ENCODE assay signal across 28 cellular contexts in the genomic region with DNA sequence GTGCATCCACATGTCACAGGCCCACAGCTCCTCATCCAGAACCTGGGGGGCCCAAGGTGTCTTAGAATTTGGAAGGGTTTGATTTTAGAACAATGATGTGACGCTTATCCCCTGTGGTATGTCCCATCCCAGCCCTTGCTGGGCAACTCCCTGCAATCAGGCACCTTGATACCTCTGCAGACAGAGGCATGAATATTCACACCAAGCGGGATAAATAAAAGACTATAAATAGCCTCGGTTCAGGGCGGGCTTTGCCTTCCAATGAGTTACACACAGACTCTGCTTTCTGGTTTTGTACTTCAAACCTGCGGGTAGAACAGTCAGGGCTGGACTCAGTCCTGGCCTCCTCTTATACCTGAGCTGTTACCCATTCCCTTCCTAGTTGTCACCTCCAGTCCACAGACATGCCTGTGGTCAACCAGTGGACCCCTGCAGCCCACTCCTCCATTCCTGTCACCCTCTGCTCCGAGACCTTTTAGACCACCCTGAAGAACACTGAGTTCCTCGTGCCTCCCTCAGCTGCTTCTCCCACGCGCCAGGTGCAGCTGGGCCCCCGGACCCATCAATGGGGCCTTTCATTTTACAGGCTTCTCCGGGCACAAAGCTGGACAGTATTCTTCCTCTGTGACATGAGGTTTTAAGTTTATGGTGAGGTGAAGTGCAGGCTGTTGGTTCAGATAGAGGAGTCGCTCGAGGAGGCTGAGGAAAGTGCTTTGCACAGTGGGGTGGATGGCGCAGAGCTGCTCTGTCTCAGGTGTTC.
DNase-seq lines count a peak whose midpoint lies in the region; ATAC-seq, FAIRE-seq and TF ChIP-seq lines count a peak whose summit lies in the region.
"Had no signal": no experiment of that assay in that cellular context is flagged by ENCODE, and none has a peak within 500 bp of the region (broad histone marks: within the 10 kb centered on the region; RNA-seq: fewer than 3 reads in every experiment).

No MANE protein-coding gene starts in this region.

- H3K9ac ChIP-seq in H9 (ENCODE audit: extremely low read depth, insufficient read length, low read length) (no peak overlapping the region), astrocyte (ENCODE audit: low read length) (no peak overlapping the region), neuronal stem cell (ENCODE audit: low read depth, low read length, poor library complexity) (no peak overlapping the region)

- H3K23ac ChIP-seq in H9 (ENCODE audit: insufficient read length, low read depth, low read length) = no peak overlapping the region
- no peak overlapping the region for H3K23ac ChIP-seq in neuronal stem cell (ENCODE audit: low read depth, low read length, poor library complexity)

- H3K36me3 Mint-ChIP-seq in H9 (ENCODE audit: insufficient read depth in 1 of 3, low read depth in 3 of 3) (no peaks in the 10 kb centered on the region), astrocyte (ENCODE audit: low read depth, unreplicated experiment) (no peaks in the 10 kb centered on the region)
- H3K36me3 Mint-ChIP-seq: activated CD4-positive, alpha-beta memory T cell treated with anti-CD3 and anti-CD28 coated beads for 36 hours; CD4-positive, alpha-beta memory T cell; mesothelial cell of epicardium; naive thymus-derived CD4-positive, alpha-beta T cell; stimulated activated effector memory CD8-positive, alpha-beta T cell treated with anti-CD3 and anti-CD28 coated beads, Interleukin-12 subunit alpha, Interleukin-12 subunit beta, amount 100 ng/mL, for 72 hours had no signal

- H3K23me2 ChIP-seq in H9 (ENCODE audit: insufficient read length, low read depth, low read length, poor library complexity, severe bottlenecking) = no peaks in the 10 kb centered on the region

- no peak overlapping the region for H4K5ac ChIP-seq in H9 (ENCODE audit: insufficient read length, low read depth, low read length)

- no peak overlapping the region for H2BK15ac ChIP-seq in H9 (ENCODE audit: low read depth, low read length)
- H2BK15ac ChIP-seq in neuronal stem cell (ENCODE audit: low read length) = no peak overlapping the region

- no CpG with 5 or more reads among the region's 14 CpGs for WGBS in H9 (ENCODE audit: extremely low coverage, insufficient read length, low lambda C conversion rate)
- WGBS in neuronal stem cell (ENCODE audit: extremely low coverage in 2 of 2, insufficient read length in 2 of 2, insufficient replicate concordance in 1 of 2), 2 donors = no CpG with 5 or more reads among the region's 14 CpGs
- 84 to 91% methylated on average over 13 to 14 of the region's 14 CpGs for WGBS in thyroid gland, 2 donors

- H3K9me3 ChIP-seq in H9 (ENCODE audit: control insufficient read depth, low read depth, low read length) (no peaks in the 10 kb centered on the region), astrocyte (ENCODE audit: insufficient read depth, low read depth, low read length) (no peaks in the 10 kb centered on the region), neuronal stem cell (replicated peaks in 1 of 2; ENCODE audit: control insufficient read depth in 2 of 2, insufficient read depth in 1 of 2, low read depth in 1 of 2, low read length in 2 of 2) (no peaks in the 10 kb centered on the region), thyroid gland (no peaks in the 10 kb centered on the region)
- H3K9me3 ChIP-seq: Peyer's patch had no signal

- H3K36me3 ChIP-seq in astrocyte (ENCODE audit: insufficient read depth, low read length) = no peaks in the 10 kb centered on the region
- no peaks in the 10 kb centered on the region for H3K36me3 ChIP-seq in neuronal stem cell (replicated peaks in 1 of 2; ENCODE audit: control insufficient read depth in 2 of 2, insufficient read depth in 2 of 2, low read length in 2 of 2)
- no peaks in the 10 kb centered on the region for H3K36me3 ChIP-seq in thyroid gland
- H3K36me3 ChIP-seq: Peyer's patch had no signal

- no peak for TF ChIP-seq POLR2A in thyroid gland (IDR thresholded peaks at IDR 0.05)

- ATAC-seq in sciatic nerve = no peak
- ATAC-seq: naive thymus-derived CD4-positive, alpha-beta T cell; stimulated activated effector memory CD8-positive, alpha-beta T cell treated with anti-CD3 and anti-CD28 coated beads, Interleukin-12 subunit alpha, Interleukin-12 subunit beta, amount 100 ng/mL, for 72 hours had no signal

- H3K4ac ChIP-seq in H9 (ENCODE audit: low read depth, low read length) (no peak overlapping the region; the same call in 1 of the 2 replicates), neuronal stem cell (ENCODE audit: low read length) (no peak overlapping the region)

- H2BK120ac ChIP-seq in H9 (ENCODE audit: low read depth, low read length, poor library complexity, severe bottlenecking) (no peak overlapping the region), neuronal stem cell (ENCODE audit: low read depth, low read length) (peak overlapping the region; percentile 30)

- no peak overlapping the region for H3K4me3 ChIP-seq in astrocyte (ENCODE audit: insufficient read depth, low read depth, low read length)
- H3K4me3 ChIP-seq in neuronal stem cell (ENCODE audit: low read length in 2 of 2) = no peak overlapping the region
- no peak overlapping the region for H3K4me3 ChIP-seq in thyroid gland (replicated peaks in 1 of 3)
- H3K4me3 ChIP-seq: Peyer's patch had no signal

- H4K8ac ChIP-seq in H9 (replicated peaks; ENCODE audit: insufficient read length, low read depth, low read length) (no peak overlapping the region), neuronal stem cell (ENCODE audit: low read depth, low read length) (no peak overlapping the region)

- H3K4me2 ChIP-seq in H9 (ENCODE audit: insufficient read depth, insufficient read length, low read length) = peak overlapping the region; percentile 1
- H3K4me2 ChIP-seq in astrocyte (ENCODE audit: low read length) = no peak overlapping the region
- H3K4me2 ChIP-seq in neuronal stem cell (ENCODE audit: insufficient read depth, low read length, poor library complexity, severe bottlenecking) = no peak overlapping the region

- no peak overlapping the region for H3K56ac ChIP-seq in H9 (ENCODE audit: insufficient read length, low read depth, low read length)

- H2BK5ac ChIP-seq in H9 (ENCODE audit: insufficient read length, low read length) (no peak overlapping the region), neuronal stem cell (ENCODE audit: low read length) (no peak overlapping the region)

- H2AK5ac ChIP-seq in H9 (ENCODE audit: insufficient read length, low read length) (no peak overlapping the region), neuronal stem cell (ENCODE audit: low read depth, low read length) (no peak overlapping the region)

- H3K4me1 ChIP-seq in H9 (ENCODE audit: insufficient read depth, low read length) (peaks cover 35% of the 10 kb centered on the region; the same call in 1 of the 2 replicates), astrocyte (ENCODE audit: insufficient read depth, low read length) (no peaks in the 10 kb centered on the region), neuronal stem cell (ENCODE audit: control insufficient read depth in 2 of 2, insufficient read depth in 1 of 2, low read depth in 1 of 2, low read length in 2 of 2) (peaks cover 2 to 5% of the 10 kb centered on the region in 2 donors), thyroid gland (no peaks in the 10 kb centered on the region)

- H3K18ac ChIP-seq in H9 (ENCODE audit: insufficient read length, low read depth, low read length) = no peak overlapping the region
- no peak overlapping the region for H3K18ac ChIP-seq in neuronal stem cell (ENCODE audit: low read length)

- TF ChIP-seq CTCF in H9 (conservative IDR thresholded peaks at IDR 0.05) (no peak), astrocyte (IDR thresholded peaks at IDR 0.05; ENCODE audit: insufficient read depth, low read depth, low read length) (no peak), thyroid gland (IDR thresholded peaks at IDR 0.05) (no peak)

- H2BK20ac ChIP-seq in H9 (ENCODE audit: low read depth, low read length, poor library complexity, severe bottlenecking) = no peak overlapping the region

- peaks cover 61 to 62% of the 10 kb centered on the region in 2 experiments for H3K4me1 Mint-ChIP-seq in H9
- H3K4me1 Mint-ChIP-seq in astrocyte (ENCODE audit: low read depth, unreplicated experiment) = no peaks in the 10 kb centered on the region
- H3K4me1 Mint-ChIP-seq: B cell; CD4-positive, alpha-beta memory T cell; stimulated activated effector memory CD8-positive, alpha-beta T cell treated with anti-CD3 and anti-CD28 coated beads, Interleukin-12 subunit alpha, Interleukin-12 subunit beta, amount 100 ng/mL, for 72 hours had no signal

- H4K91ac ChIP-seq in H9 (ENCODE audit: insufficient read length, low read depth, low read length) (peak overlapping the region; percentile 78), neuronal stem cell (ENCODE audit: low read depth, low read length, poor library complexity) (no peak overlapping the region)

- no peaks in the 10 kb centered on the region for H3K79me2 ChIP-seq in H9 (ENCODE audit: insufficient read depth, low read length)
- H3K79me2 ChIP-seq in astrocyte (ENCODE audit: insufficient read depth, low read length) = no peaks in the 10 kb centered on the region

- no peaks in the 10 kb centered on the region for H3K27me3 ChIP-seq in H9 (ENCODE audit: insufficient read depth, low read length)
- no peaks in the 10 kb centered on the region for H3K27me3 ChIP-seq in astrocyte (ENCODE audit: insufficient read depth, low read length)
- peaks cover 0 to 8% (median 0%) of the 10 kb centered on the region in 3 experiments for H3K27me3 ChIP-seq in neuronal stem cell (ENCODE audit: control insufficient read depth in 3 of 3, insufficient read depth in 3 of 3, low read depth in 1 of 3, low read length in 3 of 3)
- no peaks in the 10 kb centered on the region for H3K27me3 ChIP-seq in thyroid gland
- H3K27me3 ChIP-seq: Peyer's patch had no signal

- H3T11ph ChIP-seq in H9 (ENCODE audit: low read length) = no peak overlapping the region

- DNase-seq in H9 (no peak), astrocyte (ENCODE audit: low read depth) (no peak), hypothalamus (lab: John Stamatoyannopoulos, UW) (peak in 26 of 51 donors; percentile 11 to 59 (median 31)), neuronal stem cell (ENCODE audit: low spot score) (no peak), thyroid gland (no peak), COR-L47 (lab: John Stamatoyannopoulos, UW) (no peak), NCI-H146 treated with DMSO at 0.1 percent for 48 hours (lab: John Stamatoyannopoulos, UW; ENCODE audit: unreplicated experiment) (no peak), sciatic nerve (ENCODE audit: low spot score) (no peak)
- DNase-seq: activated CD4-positive, alpha-beta memory T cell treated with anti-CD3 and anti-CD28 coated beads for 36 hours; activated CD4-positive, alpha-beta T cell treated with anti-CD3 and anti-CD28 coated beads for 1 hour; activated CD8-positive, alpha-beta memory T cell treated with anti-CD3 and anti-CD28 coated beads, Interleukin-2, amount 50 U/mL, for 4 hours; activated naive CD4-positive, alpha-beta T cell treated with Interleukin-2 at 50 U/mL for 16 hours; CD4-positive, alpha-beta memory T cell; DMS 273 treated with DMSO at 0.1 percent for 48 hours; EL; MV-4-11; naive thymus-derived CD4-positive, alpha-beta T cell; NCI-H1436; NCI-H2107; NCI-H345; NCI-H748 treated with DMSO at 0.1 percent for 48 hours; Peyer's patch; SIG-M5 had no signal

- H3K14ac ChIP-seq in H9 (ENCODE audit: insufficient read depth, low read length) = 0 out of 2 replicates have a peak overlapping the region, but pooled peaks have one; percentile 42
- H3K14ac ChIP-seq in neuronal stem cell (ENCODE audit: low read length) = no peak overlapping the region

- H3K4me3 Mint-ChIP-seq in H9 = peak overlapping the region in 1 of 2 experiments; percentile 61; a peak in 2 of 5 replicates
- H3K4me3 Mint-ChIP-seq in astrocyte (ENCODE audit: unreplicated experiment) = no peak overlapping the region
- H3K4me3 Mint-ChIP-seq: activated CD4-positive, alpha-beta memory T cell treated with anti-CD3 and anti-CD28 coated beads for 36 hours; B cell; CD4-positive, alpha-beta memory T cell; mesothelial cell of epicardium; naive thymus-derived CD4-positive, alpha-beta T cell; stimulated activated effector memory CD8-positive, alpha-beta T cell treated with anti-CD3 and anti-CD28 coated beads, Interleukin-12 subunit alpha, Interleukin-12 subunit beta, amount 100 ng/mL, for 72 hours; T-helper 2 cell treated with Interferon-gamma antibody and Interleukin-4, amounts not matched to agents 5 μg/mL and 100 μg/mL, for 36 hours had no signal

- H2AFZ ChIP-seq in H9 (ENCODE audit: low read length) = no peak overlapping the region
- H2AFZ ChIP-seq in astrocyte (ENCODE audit: low read depth, low read length) = no peak overlapping the region
- no peak overlapping the region for H2AFZ ChIP-seq in neuronal stem cell (ENCODE audit: low read length)

- intact Hi-C loops in thyroid gland (cut with DNase I) (no loop called here), sciatic nerve (cut with DNase I) (no loop called here)

- H3K9me3 Mint-ChIP-seq in H9 = no peaks in the 10 kb centered on the region; a peak in 2 of 5 replicates
- H3K9me3 Mint-ChIP-seq in astrocyte (ENCODE audit: unreplicated experiment) = no peaks in the 10 kb centered on the region
- H3K9me3 Mint-ChIP-seq: activated CD4-positive, alpha-beta memory T cell treated with anti-CD3 and anti-CD28 coated beads for 36 hours; CD4-positive, alpha-beta memory T cell; mesothelial cell of epicardium; naive thymus-derived CD4-positive, alpha-beta T cell; stimulated activated effector memory CD8-positive, alpha-beta T cell treated with anti-CD3 and anti-CD28 coated beads, Interleukin-12 subunit alpha, Interleukin-12 subunit beta, amount 100 ng/mL, for 72 hours; T-helper 2 cell treated with Interferon-gamma antibody and Interleukin-4, amounts not matched to agents 5 μg/mL and 100 μg/mL, for 36 hours had no signal

- H3K27me3 Mint-ChIP-seq in H9 (ENCODE audit: low read depth) (peaks cover 8% of the 10 kb centered on the region), astrocyte (ENCODE audit: low read depth, unreplicated experiment) (peaks cover 15% of the 10 kb centered on the region)

- H3K79me1 ChIP-seq in H9 (ENCODE audit: insufficient read depth, low read depth, low read length, poor library complexity, severe bottlenecking) = no peaks in the 10 kb centered on the region
- H3K79me1 ChIP-seq in neuronal stem cell (ENCODE audit: low read depth, low read length) = no peaks in the 10 kb centered on the region

- H3K27ac Mint-ChIP-seq in H9 (peak overlapping the region in 1 of 3 experiments; percentile 97; a peak in 4 of 7 replicates), astrocyte (ENCODE audit: unreplicated experiment) (peak overlapping the region; percentile 77)
- H3K27ac Mint-ChIP-seq: activated CD4-positive, alpha-beta memory T cell treated with anti-CD3 and anti-CD28 coated beads for 36 hours; B cell; mesothelial cell of epicardium; naive thymus-derived CD4-positive, alpha-beta T cell; stimulated activated effector memory CD8-positive, alpha-beta T cell treated with anti-CD3 and anti-CD28 coated beads, Interleukin-12 subunit alpha, Interleukin-12 subunit beta, amount 100 ng/mL, for 72 hours; T-helper 2 cell treated with Interferon-gamma antibody and Interleukin-4, amounts not matched to agents 5 μg/mL and 100 μg/mL, for 36 hours had no signal

- FAIRE-seq in astrocyte (lab: Jason Lieb, UNC) = no peak
- FAIRE-seq: islet of Langerhans had no signal

- H2BK12ac ChIP-seq in H9 (ENCODE audit: insufficient read length, low read depth, low read length) (peak overlapping the region; percentile 51), neuronal stem cell (ENCODE audit: low read length) (no peak overlapping the region)

- no peak overlapping the region for H3K27ac ChIP-seq in H9 (ENCODE audit: insufficient read length, low read depth, low read length)
- no peak overlapping the region for H3K27ac ChIP-seq in astrocyte (ENCODE audit: low read depth, low read length)
- H3K27ac ChIP-seq in neuronal stem cell (replicated peaks; ENCODE audit: low read length) = no peak overlapping the region
- H3K27ac ChIP-seq in thyroid gland = no peak overlapping the region
- H3K27ac ChIP-seq: Peyer's patch had no signal

- H4K20me1 ChIP-seq in H9 (ENCODE audit: control insufficient read depth, insufficient read depth, insufficient read length) (no peaks in the 10 kb centered on the region), astrocyte (ENCODE audit: insufficient read depth, low read length) (no peaks in the 10 kb centered on the region)

Comparison
In these comparisons a context has a peak if more than half of its experiments do, and no peak if none do; other contexts are left out.
1. DNase-seq: peak in hypothalamus (26 of 51); none in H9 (single experiment), astrocyte (single experiment), neuronal stem cell (single experiment), thyroid gland (0 of 2), COR-L47 (single experiment), NCI-H146 treated with DMSO at 0.1 percent for 48 hours (single experiment) and sciatic nerve (single experiment).